ENCODE assay signal across 10 cellular contexts in the genomic region with DNA sequence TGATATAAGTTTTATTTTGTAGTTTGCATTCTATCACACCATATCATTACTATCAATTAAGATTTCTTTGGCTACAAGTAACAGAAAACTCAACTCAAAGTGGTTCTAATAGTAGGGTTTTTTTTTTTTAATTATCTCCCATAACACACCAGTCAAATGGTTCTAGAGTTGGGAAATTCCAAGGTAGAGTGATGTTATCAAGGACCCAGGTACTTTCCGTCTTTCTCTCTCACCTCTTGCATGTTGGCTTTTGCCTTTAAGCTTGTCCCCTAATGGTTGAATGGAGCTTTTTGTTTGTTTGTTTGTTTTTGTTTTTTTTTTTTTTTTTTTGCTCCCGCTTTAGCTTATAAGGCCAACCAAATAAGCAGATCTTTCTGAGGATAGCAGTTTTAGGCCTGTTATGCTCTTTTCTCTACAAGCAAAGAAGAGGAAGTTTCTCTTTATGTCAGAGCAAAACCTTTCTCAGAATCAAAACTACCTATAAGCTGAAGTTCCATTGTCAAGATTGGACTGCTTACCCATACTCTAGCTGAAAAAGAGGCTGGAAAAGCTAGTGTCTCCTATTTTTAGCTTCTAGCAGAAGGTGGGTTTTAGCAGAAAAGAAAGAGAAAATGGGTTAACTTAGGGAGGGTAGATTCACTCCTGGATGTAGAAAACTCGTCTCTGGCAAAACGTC.
"Had no signal": no experiment of that assay in that cellular context is flagged by ENCODE, and none has a peak within 500 bp of the region (broad histone marks: within the 10 kb centered on the region; RNA-seq: fewer than 3 reads in every experiment).

No MANE protein-coding gene starts in this region.

- ATAC-seq: GM23338, K562 had no signal

- H3K4me2 ChIP-seq: GM23338 had no signal

- H3K4me1 Mint-ChIP-seq: GM23338 had no signal

- H3K4me3 Mint-ChIP-seq: GM23338, H9 had no signal

- H2AFZ ChIP-seq: GM23338 had no signal

- H3K4me3 ChIP-seq: GM23338, K562 had no signal

- H3K27ac Mint-ChIP-seq: GM23338, H9 had no signal

- FAIRE-seq: H1, H54, HTR-8/SVneo, K562 had no signal

- DNase-seq: H9, HCEC 1CT, IMR-90, Kasumi-1, KG1 had no signal
